8 cellular contexts compared by ENCODE assay signal in the genomic region with DNA sequence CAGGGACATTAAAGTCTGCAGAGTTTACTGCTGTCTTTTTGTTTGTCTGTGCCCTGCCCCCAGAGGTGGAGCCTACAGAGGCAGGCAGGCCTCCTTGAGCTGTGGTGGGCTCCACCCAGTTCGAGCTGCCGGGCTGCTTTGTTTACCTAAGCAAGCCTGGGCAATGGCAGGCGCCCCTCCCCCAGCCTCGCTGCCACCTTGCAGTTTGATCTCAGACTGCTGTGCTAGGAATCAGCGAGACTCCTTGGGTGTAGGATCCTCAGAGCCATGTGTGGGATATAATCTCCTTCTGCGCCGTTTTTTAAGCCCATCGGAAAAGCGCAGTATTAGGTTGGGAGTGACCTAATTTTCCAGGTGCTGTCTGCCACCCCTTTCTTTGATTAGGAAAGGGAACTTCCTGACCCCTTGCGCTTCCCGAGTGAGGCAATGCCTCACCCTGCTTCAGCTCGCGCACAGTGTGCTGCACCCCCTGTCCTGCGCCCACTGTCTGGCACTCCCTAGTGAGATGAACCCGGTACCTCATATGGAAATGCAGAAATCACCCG.
DNase-seq lines count a peak whose midpoint lies in the region; TF ChIP-seq lines count a peak whose summit lies in the region.
"Not testable (repeated sequence)": the region's sequence is repeated elsewhere in the genome, so short reads cannot be mapped to it uniquely, and the experiment has no call there.

No MANE protein-coding gene starts in this region.

- not testable (repeated sequence) for H3K4me1 ChIP-seq in Caco-2; mucosa of rectum (ENCODE audit: control insufficient read depth in 2 of 2, insufficient read depth in 2 of 2, low read length in 2 of 2)
- H3K4me1 ChIP-seq in HUES64 (ENCODE audit: insufficient read depth, low read length) (peaks cover 16% of the 10 kb centered on the region), iPS-18a (ENCODE audit: control insufficient read depth, low read depth, low read length) (peaks cover 11% of the 10 kb centered on the region)

- H3K27ac Mint-ChIP-seq in Caco-2 (ENCODE audit: unreplicated experiment); endothelial cell (ENCODE audit: unreplicated experiment): not testable (repeated sequence)

- peak overlapping the region; percentile 4; the same call in 1 of the 2 replicates for H3K27ac ChIP-seq in HUES64 (ENCODE audit: low read depth, low read length)
- H3K27ac ChIP-seq in SK-N-MC; iPS-18a (ENCODE audit: low read length); mucosa of rectum (ENCODE audit: low read depth in 2 of 2, low read length in 2 of 2): not testable (repeated sequence)
- peak overlapping the region in 1 of 21 experiments; percentile 14 for H3K27ac ChIP-seq in skin epidermis

- 21% methylated on average over 16 of the region's 16 CpGs for WGBS in HUES64

- TF ChIP-seq CTCF in Caco-2 (IDR thresholded peaks at IDR 0.05; ENCODE audit: insufficient read depth in 1 of 2, low read depth in 1 of 2, low read length in 1 of 2, severe bottlenecking in 1 of 2, unreplicated experiment in 1 of 2); endothelial cell (IDR thresholded peaks at IDR 0.05; ENCODE audit: unreplicated experiment): not testable (repeated sequence)

- not testable (repeated sequence) for BruUV-seq in Caco-2 (replicated peaks; lab: Mats Ljungman, UMichigan)

- not testable (repeated sequence) for H3K9me3 ChIP-seq in Caco-2; HUES64 (ENCODE audit: insufficient read depth, low read depth, low read length); SK-N-MC (ENCODE audit: low read depth, low read length); iPS-18a (ENCODE audit: control insufficient read depth, low read depth, low read length); mucosa of rectum (ENCODE audit: control insufficient read depth in 2 of 2, low read length in 2 of 2)

- CTCF ChIA-PET in Caco-2 (lab: Charles Lee): not testable (repeated sequence)

- H3K4me3 Mint-ChIP-seq in Caco-2 (ENCODE audit: unreplicated experiment) (peak overlapping the region; percentile 64), endothelial cell (ENCODE audit: unreplicated experiment) (peak overlapping the region; percentile 65)

- H3K4me3 ChIP-seq in Caco-2 (ENCODE audit: low read depth, low read length) (peak overlapping the region; percentile 26), HUES64 (ENCODE audit: low read length) (peak overlapping the region; percentile 48), SK-N-MC (peak overlapping the region; percentile 42; the same call in 1 of the 2 replicates), iPS-18a (ENCODE audit: low read length) (peak overlapping the region; percentile 53), mucosa of rectum (ENCODE audit: low read length in 2 of 2) (peak overlapping the region; percentile 63 to 66), skin epidermis (peak overlapping the region in 4 of 7 experiments; percentile 4 to 25 (median 16))

- intact Hi-C loops in Caco-2 (cut with micrococcal nuclease; ENCODE audit: unreplicated experiment): not testable (repeated sequence)

- H3K4me1 Mint-ChIP-seq in Caco-2 (ENCODE audit: low read depth, unreplicated experiment); endothelial cell (ENCODE audit: unreplicated experiment): not testable (repeated sequence)

- not testable (repeated sequence) for H3K36me3 Mint-ChIP-seq in Caco-2 (ENCODE audit: insufficient read depth, unreplicated experiment); endothelial cell (ENCODE audit: low read depth, unreplicated experiment)

- H3K27me3 Mint-ChIP-seq in Caco-2 (ENCODE audit: insufficient read depth, unreplicated experiment); endothelial cell (ENCODE audit: unreplicated experiment): not testable (repeated sequence)

- DNase-seq in Caco-2 (peak; percentile 20 to 48), NCI-H345 (lab: John Stamatoyannopoulos, UW) (peak; percentile 46)
- not testable (repeated sequence) for DNase-seq in SK-N-MC (ENCODE audit: low read depth, low spot score); endothelial cell (ENCODE audit: low spot score)

- H3K9me3 Mint-ChIP-seq in Caco-2 (ENCODE audit: unreplicated experiment); endothelial cell (ENCODE audit: unreplicated experiment): not testable (repeated sequence)

- POLR2A ChIA-PET in Caco-2 (lab: Charles Lee): not testable (repeated sequence)

- H3K27me3 ChIP-seq in Caco-2 (replicated peaks; ENCODE audit: control insufficient read depth, insufficient read depth, low read length); HUES64 (ENCODE audit: insufficient read depth, low read length); iPS-18a (ENCODE audit: control insufficient read depth, insufficient read depth, low read length); mucosa of rectum (ENCODE audit: control insufficient read depth in 2 of 2, insufficient read depth in 2 of 2, low read length in 2 of 2): not testable (repeated sequence)

- H3K36me3 ChIP-seq in Caco-2 (ENCODE audit: control insufficient read depth, insufficient read depth, low read length); HUES64 (ENCODE audit: insufficient read depth, low read length); SK-N-MC (ENCODE audit: insufficient read depth, low read length); iPS-18a (ENCODE audit: control insufficient read depth, low read depth, low read length); mucosa of rectum (ENCODE audit: control insufficient read depth in 2 of 2, insufficient read depth in 2 of 2, low read length in 2 of 2): not testable (repeated sequence)

- H3K9ac ChIP-seq in HUES64 (ENCODE audit: low read depth, low read length) (peak overlapping the region; percentile 42), iPS-18a (ENCODE audit: low read length) (peak overlapping the region; percentile 37), mucosa of rectum (ENCODE audit: low read depth in 1 of 2, low read length in 2 of 2) (peak overlapping the region in 1 of 2 donors; percentile 59)
- H3K9ac ChIP-seq in SK-N-MC (ENCODE audit: insufficient read length): not testable (repeated sequence)
